Comparison of ENCODE assay signal across 22 cellular contexts in the genomic region with DNA sequence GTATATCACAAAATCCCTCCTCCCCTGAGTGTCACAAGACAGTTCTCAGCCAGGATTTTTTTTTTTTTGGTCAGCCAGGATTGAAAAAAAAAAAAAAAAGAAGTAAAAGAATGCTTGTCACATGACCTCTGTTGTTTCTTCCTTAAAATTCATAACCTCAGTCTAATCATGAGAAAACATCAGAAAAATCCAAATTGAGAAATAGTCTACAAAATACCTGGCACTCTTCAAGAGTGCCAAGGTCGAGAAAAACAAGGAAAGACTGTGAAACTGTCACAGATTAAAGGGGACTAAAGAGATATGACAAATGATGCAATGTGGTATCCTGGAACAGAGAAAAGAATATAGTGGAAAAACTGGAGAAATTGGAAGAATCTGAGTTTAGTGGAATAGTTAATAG. TPM values are rescaled to one million over a fixed set of nuclear protein-coding genes. Genes with fewer than 3 reads are reported as not detected.
DNase-seq lines count a peak whose midpoint lies in the region; ATAC-seq, FAIRE-seq and TF ChIP-seq lines count a peak whose summit lies in the region.
"Had no signal": no experiment of that assay in that cellular context is flagged by ENCODE, and none has a peak within 500 bp of the region (broad histone marks: within the 10 kb centered on the region; RNA-seq: fewer than 3 reads in every experiment).

No MANE protein-coding gene starts in this region.

- TF ChIP-seq EP300 in SK-N-SH (IDR thresholded peaks at IDR 0.05; ENCODE audit: borderline replicate concordance in 1 of 2, low read depth in 1 of 2, low read length in 1 of 2) = no peak
- peak in 1 of 2 experiments; percentile 81; a peak in 2 of 4 replicates for TF ChIP-seq EP300 in HepG2 (IDR thresholded peaks at IDR 0.05; ENCODE audit: low read depth in 2 of 2, low read length in 2 of 2)
- peak; percentile 39; the same call in 1 of the 2 replicates for TF ChIP-seq EP300 in HepG2 (CRISPR knock-in tag; IDR thresholded peaks at IDR 0.05; ENCODE audit: borderline replicate concordance)

- H3K27me3 Mint-ChIP-seq in WTC11 (ENCODE audit: low read depth) = no peaks in the 10 kb centered on the region; the same call in 1 of the 2 replicates
- H3K27me3 Mint-ChIP-seq in CD4-positive, alpha-beta memory T cell = no peaks in the 10 kb centered on the region

- RAD21 ChIA-PET in HCT116 (lab: Charles Lee; ENCODE audit: low non-redundant PET in 1 of 2, low total read pairs in 2 of 2, uncharacterized antibody in 2 of 2, unreplicated experiment in 2 of 2) = interaction anchor here in 1 of 2 experiments (1.0 kb wide), 1 partner anchor 63 kb away, joined by 3 read pairs; no protein-coding TSS in a partner anchor

- DNase-seq in SK-N-SH (no peak), HCT116 (ENCODE audit: low read depth, low spot score) (no peak), WTC11 (ENCODE audit: low spot score) (no peak), HepG2 (ENCODE audit: low spot score) (peak; percentile 87)
- DNase-seq in stimulated activated CD4-positive, alpha-beta T cell treated with anti-CD3 and anti-CD28 coated beads, Interleukin-1b, Interleukin-23, amount 100 ng/mL, for 48 hours = no peak
- no peak for DNase-seq in CD4-positive, alpha-beta memory T cell
- DNase-seq: DMS153, MM.1S, NCI-H1694 treated with DMSO at 0.1 percent for 48 hours, NCI-H2081 treated with DMSO at 0.1 percent for 48 hours, NCI-H2171 treated with DMSO at 0.1 percent for 48 hours, NCI-H524 treated with DMSO at 0.1 percent for 48 hours, NCI-H82, PC-3, Right ventricle myocardium superior, T-helper 2 cell had no signal

- H3K4me1 ChIP-seq in SK-N-SH (ENCODE audit: control insufficient read depth in 1 of 2, insufficient read depth in 2 of 2, low read depth in 1 of 2, low read length in 1 of 2) (peaks cover 0 to 7% of the 10 kb centered on the region in 2 experiments; a peak in 3 of 4 replicates), HCT116 (ENCODE audit: control insufficient read depth in 1 of 2, insufficient read depth in 2 of 2, low read length in 2 of 2) (no peaks in the 10 kb centered on the region; a peak in 1 of 4 replicates), HepG2 (ENCODE audit: insufficient read depth, low read length) (peaks cover 66% of the 10 kb centered on the region)
- H3K4me1 ChIP-seq in CD4-positive, alpha-beta memory T cell (ENCODE audit: insufficient read depth, low read length) = peaks cover 31% of the 10 kb centered on the region

- H3K79me2 ChIP-seq in SK-N-SH (ENCODE audit: insufficient read depth) (no peaks in the 10 kb centered on the region), HCT116 (ENCODE audit: insufficient read depth, low read length) (no peaks in the 10 kb centered on the region), HepG2 (ENCODE audit: insufficient read depth, low read length) (no peaks in the 10 kb centered on the region)

- H2AFZ ChIP-seq in SK-N-SH (ENCODE audit: low read depth) = 0 out of 2 replicates have a peak overlapping the region, but pooled peaks have one; percentile 37
- peak overlapping the region; percentile 70 for H2AFZ ChIP-seq in HCT116 (ENCODE audit: low read depth, low read length, poor library complexity, severe bottlenecking)
- no peak overlapping the region for H2AFZ ChIP-seq in HepG2 (ENCODE audit: low read length)

- H3K36me3 ChIP-seq in SK-N-SH (replicated peaks in 1 of 2; ENCODE audit: control insufficient read depth in 1 of 2, insufficient read depth in 2 of 2, low read length in 1 of 2) (no peaks in the 10 kb centered on the region), HCT116 (ENCODE audit: control insufficient read depth in 1 of 2, insufficient read depth in 2 of 2, low read length in 2 of 2) (no peaks in the 10 kb centered on the region), HepG2 (replicated peaks in 1 of 2; ENCODE audit: control insufficient read depth in 1 of 2, insufficient read depth in 2 of 2, low read length in 2 of 2) (no peaks in the 10 kb centered on the region)
- no peaks in the 10 kb centered on the region for H3K36me3 ChIP-seq in CD4-positive, alpha-beta memory T cell (ENCODE audit: insufficient read depth, low read length)

- peaks cover 3% of the 10 kb centered on the region; the same call in 1 of the 2 replicates for H3K9me3 Mint-ChIP-seq in WTC11
- H3K9me3 Mint-ChIP-seq in CD4-positive, alpha-beta memory T cell = peaks cover 0 to 1% (median 0%) of the 10 kb centered on the region in 8 donors

- CTCF ChIA-PET in SK-N-SH (lab: Yijun Ruan, JAX) (interaction anchor here (1.1 kb wide), 1 partner anchor 18 kb away, joined by 3 read pairs; no protein-coding TSS in a partner anchor), HCT116 (lab: Charles Lee) (no interaction called here), WTC11 (lab: Charles Lee) (no interaction called here), HepG2 (lab: Yijun Ruan, JAX; ENCODE audit: low intra/inter-chr PET ratio, low total read pairs) (no interaction called here)
- CTCF ChIA-PET in CD4-positive, alpha-beta memory T cell (lab: Charles Lee; ENCODE audit: partially characterized antibody) = interaction anchor here (3.2 kb wide), 2 partner anchors 37 to 63 kb away, joined by 12 read pairs; no protein-coding TSS in a partner anchor

- TF ChIP-seq POLR2A in HCT116 (IDR thresholded peaks at IDR 0.05; ENCODE audit: borderline replicate concordance, extremely low read depth, insufficient read depth, insufficient read length) = no peak
- TF ChIP-seq POLR2A in HepG2 (IDR thresholded peaks at IDR 0.05; ENCODE audit: insufficient read depth in 1 of 2, low read depth in 2 of 2, low read length in 2 of 2) = no peak

- TF ChIP-seq CTCF in SK-N-SH (IDR thresholded peaks at IDR 0.05) = no peak
- TF ChIP-seq CTCF in HCT116 (IDR thresholded peaks at IDR 0.05 in 2 of 3, conservative IDR thresholded peaks at IDR 0.05 in 1 of 3; ENCODE audit: borderline replicate concordance in 1 of 3, insufficient read depth in 1 of 3, low read depth in 2 of 3, low read length in 2 of 3) = no peak
- no peak for TF ChIP-seq CTCF in WTC11 (IDR thresholded peaks at IDR 0.05)
- no peak for TF ChIP-seq CTCF in HepG2 (CRISPR knock-in tag; IDR thresholded peaks at IDR 0.05)

- TF ChIP-seq RAD21 in SK-N-SH (IDR thresholded peaks at IDR 0.05; ENCODE audit: low read length) = no peak
- TF ChIP-seq RAD21 in HCT116 (IDR thresholded peaks at IDR 0.05; ENCODE audit: low read depth) = no peak
- no peak for TF ChIP-seq RAD21 in HepG2 (CRISPR knock-in tag; IDR thresholded peaks at IDR 0.05)

- no peaks in the 10 kb centered on the region for H3K9me3 ChIP-seq in SK-N-SH
- no peaks in the 10 kb centered on the region for H3K9me3 ChIP-seq in HCT116 (ENCODE audit: control insufficient read depth in 1 of 2, insufficient read depth in 1 of 2, low read depth in 1 of 2, low read length in 2 of 2)
- H3K9me3 ChIP-seq in HepG2 (ENCODE audit: low read length) = no peaks in the 10 kb centered on the region
- no peaks in the 10 kb centered on the region for H3K9me3 ChIP-seq in CD4-positive, alpha-beta memory T cell (ENCODE audit: control insufficient read depth in 1 of 2, low read length in 2 of 2)

- BruUV-seq in HCT116 (replicated peaks; lab: Mats Ljungman, UMichigan) (no TSS peak), HepG2 (replicated peaks; lab: Mats Ljungman, UMichigan) (no TSS peak)

- no peak overlapping the region for H3K27ac Mint-ChIP-seq in WTC11
- H3K27ac Mint-ChIP-seq in CD4-positive, alpha-beta memory T cell = peak overlapping the region in 1 of 7 donors; percentile 19

- H4K20me1 ChIP-seq in SK-N-SH (ENCODE audit: insufficient read depth) (no peaks in the 10 kb centered on the region), HCT116 (ENCODE audit: insufficient read depth) (no peaks in the 10 kb centered on the region), HepG2 (ENCODE audit: insufficient read depth, low read length) (no peaks in the 10 kb centered on the region)

- no peak overlapping the region for H3K4me2 ChIP-seq in SK-N-SH
- H3K4me2 ChIP-seq in HCT116 (ENCODE audit: low read length) = no peak overlapping the region
- no peak overlapping the region for H3K4me2 ChIP-seq in HepG2 (ENCODE audit: low read depth, low read length)

- H3K9ac ChIP-seq in SK-N-SH (no peak overlapping the region), HCT116 (ENCODE audit: low read length) (no peak overlapping the region), HepG2 (ENCODE audit: insufficient read depth, low read depth, low read length) (no peak overlapping the region)

- 24% methylated on average over 1 of the region's 1 CpG for WGBS in SK-N-SH (ENCODE audit: low lambda C conversion rate)
- WGBS in HepG2 (ENCODE audit: low lambda C conversion rate) = 0% methylated on average over 1 of the region's 1 CpG

- FAIRE-seq in HepG2 (lab: Jason Lieb, UNC) = no peak
- FAIRE-seq: G401.6, GM12892, H1 had no signal

- peaks cover 16% of the 10 kb centered on the region for H3F3A ChIP-seq in SK-N-SH (replicated peaks; ENCODE audit: insufficient read depth)

- H3K9me2 ChIP-seq in SK-N-SH (no peaks in the 10 kb centered on the region), HCT116 (ENCODE audit: insufficient read depth) (no peaks in the 10 kb centered on the region)

- H3K4me3 ChIP-seq in SK-N-SH (ENCODE audit: low read depth in 2 of 2, low read length in 1 of 2) = no peak overlapping the region
- H3K4me3 ChIP-seq in HCT116 (replicated peaks in 1 of 2; ENCODE audit: low read depth in 1 of 2, low read length in 2 of 2) = no peak overlapping the region
- no peak overlapping the region for H3K4me3 ChIP-seq in HepG2 (replicated peaks in 1 of 3; ENCODE audit: insufficient read depth in 1 of 3, low read depth in 2 of 3, low read length in 3 of 3)
- H3K4me3 ChIP-seq in CD4-positive, alpha-beta memory T cell (ENCODE audit: low read length in 2 of 2) = no peak overlapping the region

- no peaks in the 10 kb centered on the region for H3K36me3 Mint-ChIP-seq in WTC11
- H3K36me3 Mint-ChIP-seq in CD4-positive, alpha-beta memory T cell = peaks cover 0 to 2% of the 10 kb centered on the region in 2 donors

- peaks cover under 1% of the 10 kb centered on the region; the same call in 1 of the 2 replicates for H3K4me1 Mint-ChIP-seq in WTC11
- H3K4me1 Mint-ChIP-seq in CD4-positive, alpha-beta memory T cell = peaks cover 23 to 40% (median 31%) of the 10 kb centered on the region in 4 donors

- H3K27ac ChIP-seq in SK-N-SH (ENCODE audit: low read depth in 2 of 2, low read length in 1 of 2) = no peak overlapping the region
- H3K27ac ChIP-seq in HCT116 (ENCODE audit: low read depth, low read length) = no peak overlapping the region
- H3K27ac ChIP-seq in HepG2 (ENCODE audit: extremely low read length, insufficient read depth, low read length) = peak overlapping the region; percentile 34
- H3K27ac ChIP-seq in CD4-positive, alpha-beta memory T cell (ENCODE audit: low read depth, low read length) = no peak overlapping the region
- H3K27ac ChIP-seq: C4-2B had no signal

- POLR2A ChIA-PET in SK-N-SH (lab: Yijun Ruan, JAX) = no interaction called here
- POLR2A ChIA-PET in HCT116 (lab: Charles Lee) = no interaction called here
- POLR2A ChIA-PET in WTC11 (lab: Charles Lee) = interaction anchor here (0.6 to 0.7 kb wide), 2 partner anchors 11 to 20 kb away, joined by 3 to 5 read pairs; no protein-coding TSS in a partner anchor
- POLR2A ChIA-PET in HepG2 (lab: Yijun Ruan, JAX) = interaction anchor here (0.9 to 1.4 kb wide), 3 partner anchors 12 to 56 kb away, joined by 3 to 4 read pairs (median 3); no protein-coding TSS in a partner anchor
- POLR2A ChIA-PET in CD4-positive, alpha-beta memory T cell (lab: Charles Lee; ENCODE audit: partially characterized antibody) = no interaction called here

- H3K27me3 ChIP-seq in SK-N-SH (ENCODE audit: insufficient read depth) (no peaks in the 10 kb centered on the region), HCT116 (ENCODE audit: insufficient read depth, low read length) (no peaks in the 10 kb centered on the region), HepG2 (ENCODE audit: control insufficient read depth in 1 of 2, insufficient read depth in 2 of 2, low read length in 2 of 2) (no peaks in the 10 kb centered on the region)
- H3K27me3 ChIP-seq in CD4-positive, alpha-beta memory T cell (ENCODE audit: insufficient read depth, low read length) = no peaks in the 10 kb centered on the region

- in situ Hi-C loops in HepG2 (cut with HindIII; ENCODE audit: extremely low pct_ligation_motif_present, low pct_unique_long_range_greater_than_20kb) = loop anchor here (5.0 kb wide), 1 partner anchor 60 kb away; a partner anchor contains a TSS

- no peak overlapping the region for H3K4me3 Mint-ChIP-seq in WTC11
- H3K4me3 Mint-ChIP-seq in CD4-positive, alpha-beta memory T cell = no peak overlapping the region

- ATAC-seq in SK-N-SH treated with all-trans-retinoic acid at 6 μM for 48 hours = no peak
- no peak for ATAC-seq in HCT116
- ATAC-seq in WTC11 = no peak
- peak; percentile 13; the same call in 2 of the 3 replicates for ATAC-seq in HepG2
- no peak for ATAC-seq in GM21825 (IDR thresholded peaks at IDR 0.05; ENCODE audit: unreplicated experiment)
- ATAC-seq: PC-3 had no signal

- intact Hi-C loops in HCT116 (cut with micrococcal nuclease) (no loop called here), HepG2 (cut with micrococcal nuclease; ENCODE audit: unreplicated experiment) (no loop called here)
- intact Hi-C loops in CD4-positive, alpha-beta memory T cell (cut with micrococcal nuclease) = no loop called here

RNA-seq across cellular contexts. Expression of a gene that starts 58.5 kb away (rescaled TPM):
- polyA plus RNA-seq in SK-N-SH (2012; rRNA removed) (50.8 and 55.4 TPM in 2 replicates), HepG2 (2011; rRNA removed) (113 and 182 TPM in 2 replicates)
- 77.3 and 209 TPM in 2 replicates for polyA plus RNA-seq in SK-N-SH (2012; cell fraction: cytosol; rRNA removed)
- 17.9 and 39.8 TPM in 2 replicates for polyA plus RNA-seq in SK-N-SH (2012; cell fraction: nucleus; rRNA removed)
- total RNA-seq in HCT116 (2021; ENCODE audit: unreplicated experiment) (216 TPM), WTC11 (2021) (255 to 258 TPM (median 258 TPM) in 3 replicates), HepG2 (2016; rRNA removed; fragmentation: Illumina TruSeq; extraction: Trizol) (693 and 1,107 TPM in 2 replicates)
- polyA plus RNA-seq in HCT116 (2012) = 51.1 and 99.3 TPM in 2 replicates
- total RNA-seq in HepG2 (2016; cell fraction: cytosol; rRNA removed; fragmentation: Illumina TruSeq; extraction: Trizol; ENCODE audit: low read depth) = 104 and 117 TPM in 2 replicates
- total RNA-seq in HepG2 (2016; cell fraction: insoluble cytoplasmic fraction; rRNA removed; fragmentation: Illumina TruSeq; extraction: Trizol) = 685 and 1,185 TPM in 2 replicates
- 142 and 153 TPM in 2 replicates for total RNA-seq in HepG2 (2016; cell fraction: membrane; rRNA removed; fragmentation: Illumina TruSeq; extraction: Trizol)
- 256 and 257 TPM in 2 replicates for total RNA-seq in HepG2 (2016; cell fraction: nucleus; rRNA removed; fragmentation: Illumina TruSeq; extraction: Trizol)
- polyA plus RNA-seq in HepG2 (2011; cell fraction: cytosol; rRNA removed) = 33.5 and 65.0 TPM in 2 replicates
- 30.4 and 38.9 TPM in 2 replicates for polyA plus RNA-seq in HepG2 (2011; cell fraction: nucleus; rRNA removed)
- polyA plus RNA-seq in HepG2 (2012) = 190 and 260 TPM in 2 replicates
- 120 and 131 TPM in 2 replicates for polyA plus RNA-seq in HepG2 (2016; cell fraction: cytosol; fragmentation: Illumina TruSeq; extraction: Trizol; ENCODE audit: low read depth)
- polyA plus RNA-seq in HepG2 (2016; cell fraction: insoluble cytoplasmic fraction; fragmentation: Illumina TruSeq; extraction: Trizol; ENCODE audit: low read depth) = 1,199 and 1,366 TPM in 2 replicates
- polyA plus RNA-seq in HepG2 (2016; cell fraction: membrane; fragmentation: Illumina TruSeq; extraction: Trizol; ENCODE audit: low read depth) = 144 and 151 TPM in 2 replicates
- 446 and 467 TPM in 2 replicates for polyA plus RNA-seq in HepG2 (2016; cell fraction: nucleus; fragmentation: Illumina TruSeq; extraction: Trizol; ENCODE audit: insufficient read depth, low read depth)
- 24.7 and 28.7 TPM in 2 replicates for polyA minus RNA-seq in HepG2 (2011; rRNA and poly(A)+ RNA removed; ENCODE audit: low replicate concordance)
- polyA minus RNA-seq in HepG2 (2011; cell fraction: cytosol; rRNA and poly(A)+ RNA removed) = 45.4 and 50.6 TPM in 2 replicates
- polyA minus RNA-seq in HepG2 (2011; cell fraction: nucleus; rRNA and poly(A)+ RNA removed) = 145 and 207 TPM in 2 replicates
- 100 to 1,000 TPM; 204 to 214 TPM for total RNA-seq in CD4-positive, alpha-beta memory T cell
- polyA plus RNA-seq in CD4-positive, alpha-beta memory T cell = 100 to 1,000 TPM; 500 to 578 TPM

Comparison
In these comparisons a context has a peak if more than half of its experiments do, and no peak if none do; other contexts are left out.
1. CTCF ChIA-PET loops: an anchor here in SK-N-SH (1.1 kb wide) and CD4-positive, alpha-beta memory T cell (3.2 kb wide); none called in HCT116, WTC11 and HepG2.
2. POLR2A ChIA-PET loops: an anchor here in WTC11 (0.6 to 0.7 kb wide) and HepG2 (0.9 to 1.4 kb wide); none called in SK-N-SH, HCT116 and CD4-positive, alpha-beta memory T cell.